Comparison of ENCODE assay signal across 20 cellular contexts in the genomic region with DNA sequence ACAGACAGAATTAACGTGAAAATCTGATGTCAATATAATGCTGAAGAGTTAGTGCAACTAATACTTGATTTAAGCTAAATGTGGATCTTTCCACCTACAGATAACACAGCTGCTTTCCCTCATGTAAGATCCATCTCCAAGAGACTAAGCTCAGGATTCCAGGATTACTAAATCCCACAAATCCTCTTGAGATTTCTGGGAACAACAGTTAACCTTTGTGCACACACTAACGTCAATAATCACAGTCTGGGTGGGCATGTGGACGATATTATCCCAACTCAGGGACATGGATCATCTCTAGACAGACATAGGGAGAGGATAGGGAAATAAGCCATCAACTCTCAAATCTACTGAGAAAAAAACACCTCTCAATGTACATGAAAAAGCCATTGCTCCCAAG.
DNase-seq lines count a peak whose midpoint lies in the region; ATAC-seq, FAIRE-seq and TF ChIP-seq lines count a peak whose summit lies in the region.
"Had no signal": no experiment of that assay in that cellular context is flagged by ENCODE, and none has a peak within 500 bp of the region (broad histone marks: within the 10 kb centered on the region; RNA-seq: fewer than 3 reads in every experiment).

No MANE protein-coding gene starts in this region.

- H3K23me2 ChIP-seq in H1 (ENCODE audit: low read depth, low read length): no peaks in the 10 kb centered on the region

- no peak overlapping the region for H2BK120ac ChIP-seq in H1 (replicated peaks; ENCODE audit: low read depth, low read length)

- CTCF ChIA-PET in OCI-LY7 (lab: Charles Lee; ENCODE audit: unreplicated experiment): no interaction called here
- CTCF ChIA-PET in H1 (lab: Charles Lee; ENCODE audit: partially characterized antibody): interaction anchor here (0.6 to 1.1 kb wide), 3 partner anchors 22 to 85 kb away, joined by 3 to 5 read pairs (median 3); no protein-coding TSS in a partner anchor

- TF ChIP-seq CTCF in OCI-LY7 (conservative IDR thresholded peaks at IDR 0.05; ENCODE audit: low read length) (no peak), H1 (IDR thresholded peaks at IDR 0.05; ENCODE audit: control extremely low read depth in 1 of 3, insufficient read depth in 1 of 3, low read depth in 1 of 3, low read length in 3 of 3) (no peak), GM13976 (IDR thresholded peaks at IDR 0.05; ENCODE audit: borderline replicate concordance, control extremely low read depth, extremely low read depth, insufficient read depth, missing control alignments) (no peak)

- no peaks in the 10 kb centered on the region for H3K79me2 ChIP-seq in OCI-LY7 (ENCODE audit: insufficient read depth, low read depth, low read length)
- no peaks in the 10 kb centered on the region for H3K79me2 ChIP-seq in H1 (ENCODE audit: control insufficient read depth in 1 of 2, insufficient read depth in 2 of 2, low read length in 2 of 2)

- H3K79me1 ChIP-seq in H1 (ENCODE audit: low read depth, low read length): no peaks in the 10 kb centered on the region

- no peaks in the 10 kb centered on the region for H3K27me3 ChIP-seq in H1 (replicated peaks in 1 of 4; ENCODE audit: control insufficient read depth in 3 of 4, extremely low read depth in 1 of 4, insufficient read depth in 3 of 4, low read length in 3 of 4)

- no peak overlapping the region for H3K18ac ChIP-seq in H1 (ENCODE audit: extremely low read depth, low read length)

- H4K91ac ChIP-seq in H1 (replicated peaks; ENCODE audit: insufficient read length, low read length): no peak overlapping the region

- H2BK5ac ChIP-seq in H1 (ENCODE audit: low read depth, low read length): no peak overlapping the region

- no peak overlapping the region for H3K56ac ChIP-seq in H1 (replicated peaks; ENCODE audit: insufficient read length, low read depth, low read length)

- H3K4me3 ChIP-seq in OCI-LY7 (ENCODE audit: low read depth, low read length, poor library complexity, severe bottlenecking) (no peak overlapping the region), H1 (ENCODE audit: extremely low read depth in 1 of 4, insufficient read depth in 2 of 4, low read depth in 3 of 4, low read length in 4 of 4) (no peak overlapping the region)
- H3K4me3 ChIP-seq: GM23248, K562 had no signal

- H2AK5ac ChIP-seq in H1 (ENCODE audit: low read depth, low read length): no peak overlapping the region

- H3K4ac ChIP-seq in H1 (replicated peaks; ENCODE audit: insufficient read length, low read depth, low read length): no peak overlapping the region

- no peak overlapping the region for H2BK12ac ChIP-seq in H1 (ENCODE audit: low read depth, low read length)

- no peak overlapping the region for H3K14ac ChIP-seq in H1 (ENCODE audit: insufficient read length)

- no peak overlapping the region for H3K9ac ChIP-seq in H1 (replicated peaks in 1 of 4; ENCODE audit: extremely low read depth in 1 of 4, low read depth in 3 of 4, low read length in 3 of 4)
- H3K9ac ChIP-seq: GM23248 had no signal

- TF ChIP-seq EP300 in H1 (IDR thresholded peaks at IDR 0.05; ENCODE audit: borderline replicate concordance in 1 of 2, low read depth in 2 of 2, low read length in 2 of 2): no peak

- TF ChIP-seq RAD21 in H1 (IDR thresholded peaks at IDR 0.05 in 1 of 2, conservative IDR thresholded peaks at IDR 0.05 in 1 of 2; ENCODE audit: low read depth in 2 of 2, low read length in 2 of 2): no peak

- no peak for TF ChIP-seq POLR2A in H1 (IDR thresholded peaks at IDR 0.05; ENCODE audit: control extremely low read depth in 1 of 2, low read depth in 2 of 2, low read length in 2 of 2)

- ATAC-seq in sciatic nerve: peak; percentile 39
- ATAC-seq: K562 had no signal

- no peak overlapping the region for H3K23ac ChIP-seq in H1 (ENCODE audit: insufficient read length)

- in situ Hi-C loops in GM13976 (cut with MboI; ENCODE audit: low sequenced_read_pairs, unreplicated experiment): no loop called here

- DNase-seq in NCI-H524 (lab: John Stamatoyannopoulos, UW): peak; percentile 29 to 76
- DNase-seq in OCI-LY7 (ENCODE audit: low spot score): no peak
- no peak for DNase-seq in H1 (ENCODE audit: low read depth in 1 of 2, low spot score in 2 of 2)
- DNase-seq in sciatic nerve (ENCODE audit: low spot score): no peak
- DNase-seq in NCI-H2196 treated with DMSO at 0.1 percent for 48 hours (lab: John Stamatoyannopoulos, UW; ENCODE audit: unreplicated experiment): no peak
- no peak for DNase-seq in Ammon's horn (ENCODE audit: low spot score)
- no peak for DNase-seq in GM13976 (ENCODE audit: low spot score)
- no peak for DNase-seq in HTR-8/SVneo (ENCODE audit: insufficient read length, low spot score)
- DNase-seq: ACHN; Caco-2; CD4-positive, alpha-beta T cell; DMS79 treated with DMSO at 0.1 percent for 48 hours; GF-D8; GM23248; HCEC 1CT; IMR-90 had no signal

- WGBS in H1 (ENCODE audit: extremely low coverage in 1 of 2, insufficient coverage in 1 of 2, insufficient read length in 1 of 2, insufficient replicate concordance in 2 of 2, low coverage in 1 of 2, low lambda C conversion rate in 2 of 2, missing lambda C conversion rate in 1 of 2), 2 experiments: 90% methylated on average over 3 of the region's 3 CpGs; no CpG with 5 or more reads in 1 of the 2 experiments

- H2BK20ac ChIP-seq in H1 (ENCODE audit: low read length): no peak overlapping the region

- H3K27ac ChIP-seq in OCI-LY7 (ENCODE audit: low read depth, low read length, poor library complexity, severe bottlenecking) (no peak overlapping the region), H1 (ENCODE audit: low read depth, low read length) (no peak overlapping the region)
- H3K27ac ChIP-seq: C4-2B, GM23248 had no signal

- H3K4me2 ChIP-seq in OCI-LY7 (ENCODE audit: low read length): no peak overlapping the region
- no peak overlapping the region for H3K4me2 ChIP-seq in H1 (ENCODE audit: insufficient read depth in 1 of 2, low read depth in 2 of 2, low read length in 2 of 2)

- intact Hi-C loops in OCI-LY7 (cut with micrococcal nuclease; ENCODE audit: unreplicated experiment): no loop called here
- intact Hi-C loops in sciatic nerve (cut with DNase I): no loop called here

- peak overlapping the region; percentile 35; the same call in 1 of the 2 replicates for H2AFZ ChIP-seq in OCI-LY7 (ENCODE audit: low read length)
- H2AFZ ChIP-seq in H1 (ENCODE audit: low read length): peak overlapping the region; percentile 66; the same call in 1 of the 2 replicates
- H2AFZ ChIP-seq: GM23248 had no signal

- no peaks in the 10 kb centered on the region; the same call in 1 of the 2 replicates for H3K36me3 ChIP-seq in OCI-LY7 (ENCODE audit: insufficient read depth, low read length)
- no peaks in the 10 kb centered on the region for H3K36me3 ChIP-seq in H1 (ENCODE audit: control insufficient read depth in 2 of 4, insufficient read depth in 4 of 4, low read length in 3 of 4)

- H3K4me1 ChIP-seq in OCI-LY7 (ENCODE audit: insufficient read depth, low read length, poor library complexity, severe bottlenecking) (peaks cover 17% of the 10 kb centered on the region), H1 (replicated peaks in 1 of 4; ENCODE audit: control insufficient read depth in 3 of 4, insufficient read depth in 4 of 4, low read length in 3 of 4) (peaks cover 0 to 6% (median 2%) of the 10 kb centered on the region in 4 experiments; a peak in 3 of 7 replicates)
- H3K4me1 ChIP-seq: Caco-2 had no signal

- no peak overlapping the region for H4K8ac ChIP-seq in H1 (ENCODE audit: extremely low read depth, insufficient read depth, low read length)

- H4K20me1 ChIP-seq in OCI-LY7 (ENCODE audit: insufficient read depth, low read length) (no peaks in the 10 kb centered on the region), H1 (replicated peaks in 1 of 2; ENCODE audit: control insufficient read depth in 1 of 2, insufficient read depth in 2 of 2, low read length in 2 of 2) (no peaks in the 10 kb centered on the region)

- POLR2A ChIA-PET in OCI-LY7 (lab: Charles Lee): interaction anchor here (0.5 to 1.9 kb wide), 4 partner anchors 11 to 991 kb away, joined by 3 to 5 read pairs (median 3); no protein-coding TSS in a partner anchor
- POLR2A ChIA-PET in H1 (lab: Charles Lee; ENCODE audit: partially characterized antibody): no interaction called here

- H3K9me3 ChIP-seq in OCI-LY7 (ENCODE audit: low read length) (peaks cover 4% of the 10 kb centered on the region; the same call in 1 of the 2 replicates), H1 (ENCODE audit: insufficient read depth in 2 of 2, low read depth in 1 of 2, low read length in 1 of 2) (no peaks in the 10 kb centered on the region)
- H3K9me3 ChIP-seq: Caco-2 had no signal

- no peak overlapping the region for H2BK15ac ChIP-seq in H1 (ENCODE audit: low read length)

- no TSS peak for BruUV-seq in OCI-LY7 (replicated peaks; lab: Mats Ljungman, UMichigan)

- no peak overlapping the region for H4K5ac ChIP-seq in H1 (ENCODE audit: insufficient read length, low read depth, low read length)

- FAIRE-seq in H1 (lab: Jason Lieb, UNC) (no peak), HTR-8/SVneo (lab: Jason Lieb, UNC) (no peak)
- FAIRE-seq: A204.1, H54, K562 had no signal

- H3K9me2 ChIP-seq in OCI-LY7 (ENCODE audit: insufficient read depth, low read length): no peaks in the 10 kb centered on the region

TF ChIP-seq in H1, 55 proteins besides CTCF, POLR2A, EP300 and RAD21:
- TF ChIP-seq EZH2 (IDR thresholded peaks at IDR 0.05; ENCODE audit: low read depth, low read length, severe bottlenecking) (no peak), NANOG (IDR thresholded peaks at IDR 0.05; ENCODE audit: insufficient read depth, low read depth, low read length, poor library complexity, severe bottlenecking) (no peak)
- TF ChIP-seq, protein P1, sequence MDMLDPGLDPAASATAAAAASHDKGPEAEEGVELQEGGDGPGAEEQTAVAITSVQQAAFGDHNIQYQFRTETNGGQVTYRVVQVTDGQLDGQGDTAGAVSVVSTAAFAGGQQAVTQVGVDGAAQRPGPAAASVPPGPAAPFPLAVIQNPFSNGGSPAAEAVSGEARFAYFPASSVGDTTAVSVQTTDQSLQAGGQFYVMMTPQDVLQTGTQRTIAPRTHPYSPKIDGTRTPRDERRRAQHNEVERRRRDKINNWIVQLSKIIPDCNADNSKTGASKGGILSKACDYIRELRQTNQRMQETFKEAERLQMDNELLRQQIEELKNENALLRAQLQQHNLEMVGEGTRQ (IDR thresholded peaks at IDR 0.05; ENCODE audit: low read length): no peak
TF ChIP-seq in H1: peak in this region for 0.

Comparison
In these comparisons a context has a peak if more than half of its experiments do, and no peak if none do; other contexts are left out.
1. DNase-seq: peak in NCI-H524 (2 of 2); none in OCI-LY7 (single experiment), H1 (0 of 2), sciatic nerve (single experiment), NCI-H2196 treated with DMSO at 0.1 percent for 48 hours (single experiment), Ammon's horn (single experiment), GM13976 (single experiment) and HTR-8/SVneo (single experiment).